In the genomic region with DNA sequence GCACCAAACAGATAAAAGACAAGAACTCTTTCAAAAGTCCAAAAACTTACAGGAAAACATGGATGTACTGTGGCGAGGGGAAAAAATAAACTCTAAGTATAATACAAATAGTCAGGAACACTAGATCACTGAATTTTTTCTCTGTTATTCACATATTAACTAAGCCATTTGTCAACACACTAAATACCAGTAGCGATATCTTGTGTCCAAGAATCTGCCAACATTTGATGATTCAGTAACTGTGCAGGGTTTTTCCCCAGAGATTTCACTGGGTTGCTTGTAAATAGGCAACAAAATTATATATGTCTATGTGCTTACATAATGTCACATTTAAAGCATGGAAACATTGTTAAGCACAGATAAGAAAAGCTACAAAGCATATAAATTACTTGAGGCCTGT, we compare ENCODE assay signal across 13 cellular contexts.
A peak's percentile ranks its signal among the peaks of the same experiment; 100 is the strongest.
DNase-seq lines count a peak whose midpoint lies in the region; ATAC-seq and TF ChIP-seq lines count a peak whose summit lies in the region.
"Had no signal": no experiment of that assay in that cellular context is flagged by ENCODE, and none has a peak within 500 bp of the region (broad histone marks: within the 10 kb centered on the region; RNA-seq: fewer than 3 reads in every experiment).

No MANE protein-coding gene starts in this region.

- peak; percentile 71 for ATAC-seq in omental fat pad (ENCODE audit: low FRiP score)
- ATAC-seq: T-helper 17 cell had no signal

- DNase-seq in GM03348 (ENCODE audit: low spot score) (peak; percentile 5), RPMI7951 (ENCODE audit: low read depth) (peak; percentile 13), epithelial cell of prostate (ENCODE audit: low read depth, low spot score) (peak; percentile 65), omental fat pad (ENCODE audit: low spot score) (no peak), GM13977 (ENCODE audit: low spot score) (no peak), activated gamma-delta T cell (lab: John Stamatoyannopoulos, UW) (no peak), NCI-H345 treated with DMSO at 0.1 percent for 48 hours (lab: John Stamatoyannopoulos, UW; ENCODE audit: unreplicated experiment) (no peak), RPMI8226 (no peak)
- DNase-seq: activated CD4-positive, alpha-beta T cell treated with anti-CD3 and anti-CD28 coated beads for 48 hours; dermis blood vessel endothelial cell; DMS 273 treated with DMSO at 0.1 percent for 48 hours; T-helper 17 cell had no signal

- in situ Hi-C loops in GM13977 (cut with MboI; ENCODE audit: low pct_unique_long_range_greater_than_20kb, low sequenced_read_pairs, unreplicated experiment), result no loop called here

- peak overlapping the region; percentile 86 for H3K27ac ChIP-seq in epithelial cell of prostate
- H3K27ac ChIP-seq: thoracic aorta had no signal

- no peak for TF ChIP-seq CTCF in omental fat pad (IDR thresholded peaks at IDR 0.05)
- TF ChIP-seq CTCF in GM13977 (IDR thresholded peaks at IDR 0.05; ENCODE audit: extremely low read depth, insufficient read depth, missing control alignments), result no peak

Comparison
In these comparisons a context has a peak if more than half of its experiments do, and no peak if none do; other contexts are left out.
1. DNase-seq: peak in GM03348 (single experiment), RPMI7951 (single experiment) and epithelial cell of prostate (single experiment); none in omental fat pad (single experiment), GM13977 (single experiment), activated gamma-delta T cell (single experiment), NCI-H345 treated with DMSO at 0.1 percent for 48 hours (single experiment) and RPMI8226 (single experiment).